ENCODE assay signal across 24 cellular contexts in genomic region chr4:7287918-7288280, GRCh38.
"Had no signal": no experiment of that assay in that cellular context is flagged by ENCODE, and none has a peak within 500 bp of the region (broad histone marks: within the 10 kb centered on the region; RNA-seq: fewer than 3 reads in every experiment).

No MANE protein-coding gene starts in this region.

- H3K27ac ChIP-seq: esophagus muscularis mucosa, foreskin keratinocyte, gastroesophageal sphincter, heart left ventricle, hepatocyte, parathyroid adenoma, suprapubic skin, transverse colon, upper lobe of right lung, uterus had no signal

- ATAC-seq: foreskin keratinocyte; gastroesophageal sphincter; heart left ventricle; left lobe of liver; natural killer cell; sciatic nerve; stimulated activated naive CD8-positive, alpha-beta T cell treated with anti-CD3 and anti-CD28 coated beads, Interleukin-15, amount 100 ng/mL, for 72 hours; upper lobe of right lung had no signal

- H3K4me3 ChIP-seq: esophagus muscularis mucosa, gastroesophageal sphincter, heart left ventricle, hepatocyte, lung, smooth muscle cell, suprapubic skin, transverse colon, upper lobe of right lung, uterus had no signal

- H3K27me3 ChIP-seq: esophagus muscularis mucosa, gastroesophageal sphincter, heart left ventricle, transverse colon, upper lobe of right lung, uterus had no signal

- H3K4me2 ChIP-seq: hepatocyte, smooth muscle cell had no signal

- DNase-seq: dermis blood vessel endothelial cell; effector memory CD4-positive, alpha-beta T cell; foreskin keratinocyte; heart left ventricle; kidney; natural killer cell; stimulated activated CD4-positive, alpha-beta T cell treated with anti-CD3 and anti-CD28 coated beads, Interleukin-12 subunit alpha, Interleukin-12 subunit beta, amount 100 ng/mL, for 4 hours; stimulated activated CD4-positive, alpha-beta T cell treated with anti-CD3 and anti-CD28 coated beads, Interleukin-1b, Interleukin-23, amount 100 ng/mL, for 48 hours; stimulated activated CD4-positive, alpha-beta T cell treated with anti-CD3 and anti-CD28 coated beads, Interleukin-4, amount 100 ng/mL, for 1 hour; stimulated activated CD8-positive, alpha-beta memory T cell treated with anti-CD3 and anti-CD28 coated beads, Interleukin-4, amount 100 ng/mL, for 48 hours; stimulated activated naive CD4-positive, alpha-beta T cell; stimulated activated naive CD8-positive, alpha-beta T cell treated with anti-CD3 and anti-CD28 coated beads, Interleukin-15, amount 100 ng/mL, for 72 hours; transverse colon; upper lobe of right lung; uterus had no signal

- H2AFZ ChIP-seq: hepatocyte, parathyroid adenoma had no signal

- H3K4me1 ChIP-seq: foreskin keratinocyte, parathyroid adenoma, upper lobe of right lung had no signal

- H3K9ac ChIP-seq: parathyroid adenoma had no signal

- H3K9me3 ChIP-seq: esophagus muscularis mucosa, gastroesophageal sphincter, heart left ventricle, suprapubic skin, transverse colon, upper lobe of right lung, uterus had no signal

- H3K36me3 ChIP-seq: esophagus muscularis mucosa, gastroesophageal sphincter, heart left ventricle, suprapubic skin, transverse colon, upper lobe of right lung, uterus had no signal
